Comparison of ENCODE assay signal across 12 cellular contexts in the genomic region with DNA sequence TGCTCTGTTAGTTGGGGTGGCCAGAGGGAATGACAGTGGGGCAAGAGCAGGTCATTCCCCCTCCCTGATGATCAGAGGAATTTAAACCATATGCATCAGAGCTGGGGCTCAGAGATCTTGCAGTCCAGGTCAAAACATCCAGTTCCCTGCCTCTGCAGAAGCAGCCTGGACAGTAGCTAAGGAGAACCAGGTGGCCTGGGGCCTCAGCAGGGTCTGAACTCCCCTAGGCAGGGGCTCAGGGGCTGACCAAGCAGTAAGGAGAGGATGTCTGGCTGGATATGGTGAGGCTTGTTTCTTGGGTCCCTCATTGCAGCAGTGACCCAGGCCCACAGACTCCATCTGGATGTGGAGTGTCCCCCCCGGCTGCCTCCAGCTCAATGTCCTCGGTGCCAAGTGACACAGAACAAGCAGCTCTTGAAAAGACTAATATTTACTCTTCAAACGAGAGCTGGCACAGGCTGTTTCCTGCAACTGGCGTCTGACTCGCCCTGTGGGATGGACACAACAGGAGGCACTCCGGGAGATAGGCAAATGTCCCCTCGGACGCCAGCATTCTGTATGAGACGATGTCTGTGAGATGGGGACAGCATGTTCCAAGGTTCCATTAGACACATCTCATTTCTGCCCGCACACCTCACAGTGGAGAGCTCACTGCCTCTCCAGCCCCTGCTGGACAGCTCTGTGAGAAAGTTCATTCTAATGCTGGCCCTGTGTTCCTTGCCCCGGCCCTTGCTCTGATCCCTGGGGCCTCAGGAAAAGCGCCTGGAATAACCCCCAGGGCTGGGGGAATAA. TPM values are rescaled to one million over a fixed set of nuclear protein-coding genes. Genes with fewer than 3 reads are reported as not detected.
DNase-seq lines count a peak whose midpoint lies in the region; ATAC-seq and TF ChIP-seq lines count a peak whose summit lies in the region.
"Had no signal": no experiment of that assay in that cellular context is flagged by ENCODE, and none has a peak within 500 bp of the region (broad histone marks: within the 10 kb centered on the region; RNA-seq: fewer than 3 reads in every experiment).

No MANE protein-coding gene starts in this region.

- 44% methylated on average over 11 of the region's 12 CpGs for whole genome bisulfite sequencing in mammary epithelial cell (ENCODE audit: low coverage, missing lambda C conversion rate)

- no peak for TF ChIP-seq CTCF in MCF 10A (IDR thresholded peaks at IDR 0.05; ENCODE audit: unreplicated experiment)
- TF ChIP-seq CTCF in mammary epithelial cell (conservative IDR thresholded peaks at IDR 0.05 in 1 of 2, IDR thresholded peaks at IDR 0.05 in 1 of 2; ENCODE audit: extremely low read depth in 1 of 2, insufficient read depth in 1 of 2, low read depth in 1 of 2, low read length in 2 of 2): no peak
- TF ChIP-seq CTCF in brain microvascular endothelial cell (IDR thresholded peaks at IDR 0.05; ENCODE audit: low read depth, low read length, missing control alignments): peak; percentile 43

- no peaks in the 10 kb centered on the region for H3K79me2 ChIP-seq in mammary epithelial cell (ENCODE audit: insufficient read depth, low read length)

- H3K27ac ChIP-seq in mammary epithelial cell (ENCODE audit: insufficient read depth, low read depth, low read length): no peak overlapping the region
- no peak overlapping the region for H3K27ac ChIP-seq in brain microvascular endothelial cell

- H4K20me1 ChIP-seq in mammary epithelial cell (ENCODE audit: insufficient read depth, low read length): no peaks in the 10 kb centered on the region

- CTCF ChIA-PET in MCF 10A (lab: Yijun Ruan, JAX) (interaction anchor here (0.6 to 6.2 kb wide), 11 partner anchors 8 to 867 kb away, joined by 3 to 51 read pairs (median 4); no protein-coding TSS in a partner anchor), mammary epithelial cell (lab: Charles Lee; ENCODE audit: low non-redundant PET) (no interaction called here)

- dilution Hi-C loops in mammary epithelial cell (cut with HindIII; ENCODE audit: low sequenced_read_pairs): no loop called here

- H3K9ac ChIP-seq in mammary epithelial cell (ENCODE audit: insufficient read depth, low read length): no peak overlapping the region

- no peak overlapping the region for H2AFZ ChIP-seq in mammary epithelial cell (ENCODE audit: low read depth, low read length)

- no peaks in the 10 kb centered on the region for H3K9me3 Mint-ChIP-seq in MCF 10A (ENCODE audit: unreplicated experiment)
- H3K9me3 Mint-ChIP-seq: activated T-helper 2 cell treated with anti-CD3 and anti-CD28 coated beads, Interferon-gamma antibody, Interleukin-2, Interleukin-4, amounts not matched to agents 10 μg/mL and 5 μg/mL and 100 μg/mL, durations not matched to agents 14 hours and 24 hours and 36 hours had no signal

- peak; percentile 86 for ATAC-seq in left lobe of liver
- ATAC-seq in GM18867 (IDR thresholded peaks at IDR 0.05; ENCODE audit: unreplicated experiment): no peak
- no peak for ATAC-seq in GM19397 (IDR thresholded peaks at IDR 0.05; ENCODE audit: unreplicated experiment)
- ATAC-seq: GM12878 had no signal

- no peak overlapping the region for H3K4me3 ChIP-seq in mammary epithelial cell (replicated peaks in 1 of 3; ENCODE audit: insufficient read depth in 1 of 3, low read depth in 2 of 3, low read length in 3 of 3)
- no peak overlapping the region for H3K4me3 ChIP-seq in brain microvascular endothelial cell (ENCODE audit: low read depth, low read length)
- H3K4me3 ChIP-seq: GM12878 had no signal

- in situ Hi-C loops in mammary epithelial cell (cut with MboI; ENCODE audit: low sequenced_read_pairs in 2 of 2) (loop anchor here in 1 of 2 donors (25.0 kb wide), 1 partner anchor 307 kb away; no protein-coding TSS in a partner anchor), brain microvascular endothelial cell (cut with HindIII; ENCODE audit: low pct_ligation_motif_present, low sequenced_read_pairs) (no loop called here)

- no peak overlapping the region for H3K27ac Mint-ChIP-seq in MCF 10A (ENCODE audit: low read depth, unreplicated experiment)
- H3K27ac Mint-ChIP-seq: activated T-helper 2 cell treated with anti-CD3 and anti-CD28 coated beads, Interferon-gamma antibody, Interleukin-2, Interleukin-4, amounts not matched to agents 10 μg/mL and 5 μg/mL and 100 μg/mL, durations not matched to agents 14 hours and 24 hours and 36 hours had no signal

- H3K27me3 ChIP-seq in mammary epithelial cell (ENCODE audit: insufficient read depth, low read length) (no peaks in the 10 kb centered on the region), brain microvascular endothelial cell (replicated peaks) (no peaks in the 10 kb centered on the region)

- no peak overlapping the region for H3K4me2 ChIP-seq in mammary epithelial cell (ENCODE audit: insufficient read depth, low read depth, low read length)

- H3K4me1 ChIP-seq in mammary epithelial cell (ENCODE audit: insufficient read depth, low read length): no peaks in the 10 kb centered on the region

- no TSS peak for BruUV-seq in MCF 10A (replicated peaks; lab: Mats Ljungman, UMichigan)
- no TSS peak for BruUV-seq in mammary epithelial cell (replicated peaks; lab: Mats Ljungman, UMichigan)

- H3K4me1 Mint-ChIP-seq in MCF 10A (ENCODE audit: insufficient read depth, unreplicated experiment): no peaks in the 10 kb centered on the region

- POLR2A ChIA-PET in MCF 10A (lab: Yijun Ruan, JAX): interaction anchor here (0.7 kb wide), 1 partner anchor 106 kb away, joined by 3 read pairs; no protein-coding TSS in a partner anchor

- H3K9me3 ChIP-seq in mammary epithelial cell (replicated peaks; ENCODE audit: insufficient read depth, low read length): no peaks in the 10 kb centered on the region

- H3K36me3 Mint-ChIP-seq in MCF 10A (ENCODE audit: insufficient read depth, unreplicated experiment): peaks cover 20% of the 10 kb centered on the region

- H3K36me3 ChIP-seq in mammary epithelial cell (ENCODE audit: insufficient read depth, low read length): no peaks in the 10 kb centered on the region
- H3K36me3 ChIP-seq in brain microvascular endothelial cell (replicated peaks): no peaks in the 10 kb centered on the region

- no peak overlapping the region for H3K4me3 Mint-ChIP-seq in MCF 10A (ENCODE audit: unreplicated experiment)

- intact Hi-C loops in MCF 10A (cut with micrococcal nuclease): loop anchor here (5.0 kb wide), 1 partner anchor 338 kb away; no protein-coding TSS in a partner anchor
- intact Hi-C loops in mammary epithelial cell (cut with micrococcal nuclease): loop anchor here (5.0 to 10.0 kb wide), 3 partner anchors 338 to 650 kb away; no protein-coding TSS in a partner anchor
- intact Hi-C loops in posterior vena cava (cut with DNase I): loop anchor here in 1 of 2 donors (10.0 kb wide), 1 partner anchor 310 kb away; no protein-coding TSS in a partner anchor

- no peaks in the 10 kb centered on the region for H3K27me3 Mint-ChIP-seq in MCF 10A (ENCODE audit: insufficient read depth, unreplicated experiment)

- peak; percentile 7 for DNase-seq in MCF 10A (ENCODE audit: unreplicated experiment)
- no peak for DNase-seq in mammary epithelial cell
- peak; percentile 8 for DNase-seq in brain microvascular endothelial cell
- peak; percentile 87 for DNase-seq in left lobe of liver (ENCODE audit: low spot score)
- DNase-seq in posterior vena cava (ENCODE audit: low spot score): no peak
- no peak for DNase-seq in activated naive CD4-positive, alpha-beta T cell (lab: John Stamatoyannopoulos, UW)
- DNase-seq: foreskin melanocyte had no signal

RNA-seq across cellular contexts. Expression of gene SEC22C, which starts 37.1 kb away (rescaled TPM):
- total RNA-seq in MCF 10A (2022) (52.1 and 55.7 TPM in 2 replicates), mammary epithelial cell (10 to 100 TPM; 53.2 to 68.7 TPM), left lobe of liver (14.2 TPM), posterior vena cava (10 to 100 TPM; 43.8 to 47.0 TPM)
- 34.2 TPM for polyA plus RNA-seq in mammary epithelial cell
- 46.7 TPM for polyA minus RNA-seq in mammary epithelial cell

RNA-seq across cellular contexts. Expression of gene VIPR1, which starts 42.2 kb away (rescaled TPM):
- total RNA-seq in MCF 10A (2022): 0.28 and 0.54 TPM in 2 replicates
- total RNA-seq in mammary epithelial cell: 10 to 100 TPM in 1 of 2 donors, 1 to 10 TPM in 1; 4.7 to 21.3 TPM
- polyA plus RNA-seq in mammary epithelial cell: 0.77 TPM
- polyA minus RNA-seq in mammary epithelial cell: 12.5 TPM
- 27.0 TPM for total RNA-seq in left lobe of liver
- 1 to 10 TPM; 1.3 to 2.2 TPM for total RNA-seq in posterior vena cava
- total RNA-seq: LHCN-M2 had no signal

RNA-seq across cellular contexts. Expression of gene SS18L2, which starts 46.0 kb away (rescaled TPM):
- total RNA-seq in MCF 10A (2022): 22.1 and 26.2 TPM in 2 replicates
- total RNA-seq in mammary epithelial cell: 10 to 100 TPM; 13.3 to 19.3 TPM
- 25.5 TPM for polyA plus RNA-seq in mammary epithelial cell
- 54.5 TPM for polyA minus RNA-seq in mammary epithelial cell
- total RNA-seq in left lobe of liver: 14.4 TPM
- 10 to 100 TPM; 15.4 to 16.8 TPM for total RNA-seq in posterior vena cava

RNA-seq across cellular contexts. Expression of gene NKTR, which starts 55.8 kb away (rescaled TPM):
- total RNA-seq in MCF 10A (2022): 63.4 and 63.5 TPM in 2 replicates
- 10 to 100 TPM; 57.2 to 59.3 TPM for total RNA-seq in mammary epithelial cell
- polyA plus RNA-seq in mammary epithelial cell: 10.4 TPM
- 18.8 TPM for polyA minus RNA-seq in mammary epithelial cell
- total RNA-seq in left lobe of liver: 29.2 TPM
- 10 to 100 TPM; 75.2 to 78.0 TPM for total RNA-seq in posterior vena cava

Comparison
In these comparisons a context has a peak if more than half of its experiments do, and no peak if none do; other contexts are left out.
1. DNase-seq: peak in MCF 10A (single experiment), brain microvascular endothelial cell (single experiment) and left lobe of liver (single experiment); none in mammary epithelial cell (single experiment), posterior vena cava (single experiment) and activated naive CD4-positive, alpha-beta T cell (0 of 4).